In the genomic region with DNA sequence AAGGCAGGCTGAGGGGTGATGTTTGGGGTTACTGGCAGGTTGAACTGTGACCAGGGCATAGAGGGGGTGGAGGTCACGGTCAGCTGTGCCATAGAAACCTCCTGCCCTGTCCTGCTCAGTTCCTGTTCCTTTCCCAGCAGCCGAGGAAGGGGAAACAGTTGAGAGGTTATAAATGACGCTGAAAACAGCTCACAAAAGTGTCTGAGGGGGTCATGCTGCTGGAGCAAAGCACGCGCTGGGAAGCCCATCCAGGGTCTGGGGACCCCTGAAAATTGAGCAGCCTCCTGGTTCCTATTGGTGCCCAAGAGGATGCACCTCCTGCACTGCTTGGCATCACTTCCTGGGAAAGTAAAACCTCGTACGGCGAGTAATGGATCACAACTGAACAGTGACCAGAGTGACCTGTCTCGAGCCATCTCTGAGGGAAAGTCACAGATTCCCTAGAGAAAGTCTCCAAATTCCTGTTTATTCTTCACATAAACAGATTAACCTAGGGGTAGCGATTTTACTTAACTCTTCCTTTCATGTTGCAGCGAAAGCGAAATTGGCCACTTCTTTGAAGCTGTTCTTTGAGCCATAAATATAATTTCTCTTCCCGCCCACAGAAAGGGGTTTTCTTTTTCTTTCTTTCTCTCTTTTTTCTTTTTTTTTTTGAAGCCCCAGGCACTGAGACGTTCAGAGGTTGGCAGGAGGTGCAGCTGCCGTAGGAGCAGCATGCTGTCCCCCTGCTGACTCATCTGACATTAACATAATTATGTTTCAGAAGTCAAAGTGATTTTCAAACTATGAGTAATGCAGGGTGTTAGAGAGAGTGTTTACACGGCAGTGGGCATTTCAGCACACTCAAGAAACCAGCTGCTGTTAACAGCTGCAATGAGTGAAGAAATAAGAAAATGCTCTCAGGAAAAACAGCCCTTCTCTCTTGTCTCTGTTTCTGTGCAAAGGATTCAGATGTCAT, we compare ENCODE assay signal across 8 cellular contexts. TPM values are rescaled to one million over a fixed set of nuclear protein-coding genes. Genes with fewer than 3 reads are reported as not detected.
DNase-seq lines count a peak whose midpoint lies in the region; TF ChIP-seq lines count a peak whose summit lies in the region.

No MANE protein-coding gene starts in this region.

- H3K27ac ChIP-seq in GM23248, result no peak overlapping the region
- H3K27ac ChIP-seq in SJCRH30, result peak overlapping the region; percentile 97
- H3K27ac ChIP-seq in hepatocyte, result peak overlapping the region; percentile 11
- H3K27ac ChIP-seq in smooth muscle cell (ENCODE audit: low read depth), result peak overlapping the region; percentile 51

- H4K20me1 ChIP-seq in GM23248 (ENCODE audit: insufficient read depth) (no peaks in the 10 kb centered on the region), hepatocyte (ENCODE audit: insufficient read depth, poor library complexity, severe bottlenecking) (no peaks in the 10 kb centered on the region), smooth muscle cell (ENCODE audit: low read depth) (no peaks in the 10 kb centered on the region)

- no peaks in the 10 kb centered on the region for H3K9me2 ChIP-seq in GM23248 (ENCODE audit: insufficient read depth)
- no peaks in the 10 kb centered on the region for H3K9me2 ChIP-seq in hepatocyte (replicated peaks; ENCODE audit: insufficient read depth)

- DNase-seq in GM03348 (ENCODE audit: low spot score) (peak; percentile 65), GM23248 (peak; percentile 88), LHCN-M2 (ENCODE audit: low read depth) (peak; percentile 98), SJCRH30 (peak; percentile 91 to 97), adipocyte (ENCODE audit: low read depth) (peak; percentile 81), hepatocyte (ENCODE audit: low spot score) (peak; percentile 80), smooth muscle cell (lab: John Stamatoyannopoulos, UW; ENCODE audit: unreplicated experiment) (no peak), middle frontal gyrus (ENCODE audit: extremely low spot score, low spot score) (no peak)

- H3K27me3 ChIP-seq in GM23248 (replicated peaks; ENCODE audit: insufficient read depth), result peaks cover 30% of the 10 kb centered on the region
- H3K27me3 ChIP-seq in SJCRH30, result no peaks in the 10 kb centered on the region
- H3K27me3 ChIP-seq in adipocyte (replicated peaks; ENCODE audit: control insufficient read depth, insufficient read depth, low read length), result no peaks in the 10 kb centered on the region
- H3K27me3 ChIP-seq in hepatocyte, result no peaks in the 10 kb centered on the region
- H3K27me3 ChIP-seq in smooth muscle cell (ENCODE audit: low read depth), result no peaks in the 10 kb centered on the region

- H3K9ac ChIP-seq in GM23248, result peak overlapping the region; percentile 59
- peak overlapping the region; percentile 78 for H3K9ac ChIP-seq in adipocyte (ENCODE audit: low read length)
- peak overlapping the region; percentile 64 for H3K9ac ChIP-seq in smooth muscle cell (ENCODE audit: low read depth)

- in situ Hi-C loops in GM23248 (cut with MboI), result no loop called here

- peaks cover 3% of the 10 kb centered on the region for H3F3A ChIP-seq in GM23248 (ENCODE audit: insufficient read depth)
- H3F3A ChIP-seq in smooth muscle cell (ENCODE audit: low read depth), result peaks cover 4% of the 10 kb centered on the region

- peak overlapping the region; percentile 93 for H3K4me2 ChIP-seq in GM23248 (ENCODE audit: unreplicated experiment)
- peak overlapping the region; percentile 71 for H3K4me2 ChIP-seq in hepatocyte
- H3K4me2 ChIP-seq in smooth muscle cell, result peak overlapping the region; percentile 80

- peaks cover 6% of the 10 kb centered on the region for H3K4me1 ChIP-seq in GM23248 (ENCODE audit: insufficient read depth)
- H3K4me1 ChIP-seq in SJCRH30, result peaks cover 32% of the 10 kb centered on the region
- peaks cover 18% of the 10 kb centered on the region for H3K4me1 ChIP-seq in adipocyte (ENCODE audit: control insufficient read depth, insufficient read depth, low read length)
- peaks cover 5% of the 10 kb centered on the region for H3K4me1 ChIP-seq in hepatocyte (ENCODE audit: insufficient read depth)
- H3K4me1 ChIP-seq in smooth muscle cell (ENCODE audit: low read depth), result peaks cover 5% of the 10 kb centered on the region

- no peaks in the 10 kb centered on the region for H3K79me2 ChIP-seq in GM23248 (ENCODE audit: insufficient read depth)
- no peaks in the 10 kb centered on the region for H3K79me2 ChIP-seq in hepatocyte
- H3K79me2 ChIP-seq in smooth muscle cell (ENCODE audit: low read depth), result no peaks in the 10 kb centered on the region

- TF ChIP-seq CTCF in hepatocyte (IDR thresholded peaks at IDR 0.05; ENCODE audit: poor library complexity) (no peak), smooth muscle cell (IDR thresholded peaks at IDR 0.05; ENCODE audit: borderline replicate concordance, insufficient read depth, poor library complexity, severe bottlenecking) (no peak)

- WGBS in GM23248 (ENCODE audit: low coverage in 1 of 2, low lambda C conversion rate in 2 of 2, missing lambda C conversion rate in 2 of 2), 2 experiments, result 11% methylated on average over 16 of the region's 16 CpGs
- 40% methylated on average over 16 of the region's 16 CpGs for WGBS in hepatocyte (ENCODE audit: low lambda C conversion rate, missing lambda C conversion rate)
- 40% methylated on average over 16 of the region's 16 CpGs for WGBS in smooth muscle cell (ENCODE audit: low lambda C conversion rate)

- peak overlapping the region; percentile 56 for H2AFZ ChIP-seq in GM23248
- H2AFZ ChIP-seq in hepatocyte, result peak overlapping the region; percentile 38
- no peak overlapping the region for H2AFZ ChIP-seq in smooth muscle cell (ENCODE audit: low read depth)

- no peaks in the 10 kb centered on the region for H3K9me3 ChIP-seq in GM23248 (ENCODE audit: low read depth)
- H3K9me3 ChIP-seq in SJCRH30 (replicated peaks), result no peaks in the 10 kb centered on the region
- no peaks in the 10 kb centered on the region for H3K9me3 ChIP-seq in adipocyte (ENCODE audit: control insufficient read depth, low read length)
- no peaks in the 10 kb centered on the region for H3K9me3 ChIP-seq in hepatocyte (ENCODE audit: low read depth)
- H3K9me3 ChIP-seq in smooth muscle cell (replicated peaks; ENCODE audit: low read depth), result no peaks in the 10 kb centered on the region

- H3K36me3 ChIP-seq in GM23248 (ENCODE audit: low read depth) (no peaks in the 10 kb centered on the region), SJCRH30 (no peaks in the 10 kb centered on the region), adipocyte (ENCODE audit: control insufficient read depth, insufficient read depth, low read length, severe bottlenecking) (no peaks in the 10 kb centered on the region), hepatocyte (replicated peaks; ENCODE audit: insufficient read depth, low read depth) (no peaks in the 10 kb centered on the region), smooth muscle cell (ENCODE audit: low read depth) (no peaks in the 10 kb centered on the region)

- H3K4me3 ChIP-seq in GM23248 (peak overlapping the region; percentile 71), SJCRH30 (peak overlapping the region; percentile 54), adipocyte (ENCODE audit: low read length) (peak overlapping the region; percentile 84), hepatocyte (peak overlapping the region; percentile 17), smooth muscle cell (peak overlapping the region; percentile 34)

RNA-seq across cellular contexts. Expression of a gene that starts 41.8 kb away (rescaled TPM):
- 0.86 and 4.9 TPM in 2 replicates for total RNA-seq in GM23248 (2014; rRNA removed; shearing (Covaris generic))
- polyA plus RNA-seq in GM23248 (2016; fragmentation: Nextera tagmentation; extraction: Ambion mirVana) (1.5 and 1.7 TPM in 2 replicates), hepatocyte (129 and 178 TPM in 2 replicates), smooth muscle cell (152 and 268 TPM in 2 replicates)
- total RNA-seq in LHCN-M2 (2014; rRNA removed) (0.58 and 1.1 TPM in 2 replicates), hepatocyte (128 TPM in 2 replicates), smooth muscle cell (229 and 231 TPM in 2 replicates)
- polyA plus RNA-seq in LHCN-M2 (2012), result 1.0 TPM
- total RNA-seq in SJCRH30 (2014; rRNA removed; shearing (Covaris generic)), result 30.6 and 33.8 TPM in 2 replicates

Comparison
In these comparisons a context has a peak if more than half of its experiments do, and no peak if none do; other contexts are left out.
1. DNase-seq: peak in GM03348 (single experiment), GM23248 (single experiment), LHCN-M2 (single experiment), SJCRH30 (2 of 2), adipocyte (single experiment) and hepatocyte (single experiment); none in smooth muscle cell (single experiment) and middle frontal gyrus (single experiment).
2. H3K4me3 ChIP-seq: peak in every context shown above with its lines; median percentile 84 in adipocyte; 71 in GM23248; 54 in SJCRH30; 34 in smooth muscle cell; 17 in hepatocyte.
3. Peak in every context shown above with its lines, with median percentiles within 50 percentile points of each other: H3K4me2 ChIP-seq and H3K9ac ChIP-seq.